ENCODE assay signal across 27 cellular contexts in genomic region chr2:223979730-223980396, GRCh38. TPM values are rescaled to one million over a fixed set of nuclear protein-coding genes. Genes with fewer than 3 reads are reported as not detected.
A peak's percentile ranks its signal among the peaks of the same experiment; 100 is the strongest.
DNase-seq lines count a peak whose midpoint lies in the region; ATAC-seq, FAIRE-seq and TF ChIP-seq lines count a peak whose summit lies in the region.
"Had no signal": no experiment of that assay in that cellular context is flagged by ENCODE, and none has a peak within 500 bp of the region (broad histone marks: within the 10 kb centered on the region; RNA-seq: fewer than 3 reads in every experiment).

No MANE protein-coding gene starts in this region.

- H3K27ac ChIP-seq in IMR-90 (ENCODE audit: insufficient read depth, low read length), result no peak overlapping the region
- no peak overlapping the region for H3K27ac ChIP-seq in GM12878 (ENCODE audit: control insufficient read depth, insufficient read depth)
- H3K27ac ChIP-seq in aorta (ENCODE audit: low read depth in 1 of 2, low read length in 2 of 2), result no peak overlapping the region
- no peak overlapping the region for H3K27ac ChIP-seq in testis
- H3K27ac ChIP-seq: adrenal gland, Peyer's patch, spleen had no signal

- H4K20me1 ChIP-seq in IMR-90 (ENCODE audit: insufficient read depth, low read length), result no peaks in the 10 kb centered on the region
- no peaks in the 10 kb centered on the region for H4K20me1 ChIP-seq in GM12878 (ENCODE audit: control insufficient read depth, insufficient read depth)

- H2BK20ac ChIP-seq in IMR-90 (ENCODE audit: low read depth, low read length), result no peak overlapping the region

- CTCF ChIA-PET in IMR-90 (lab: Yijun Ruan, JAX) (interaction anchor here (1.0 to 1.8 kb wide), 2 partner anchors 10 to 58 kb away, joined by 3 to 6 read pairs; no protein-coding TSS in a partner anchor), GM12878 (lab: Yijun Ruan, JAX) (interaction anchor here (0.5 to 3.6 kb wide), 5 partner anchors 9 to 376 kb away, joined by 3 to 30 read pairs (median 5); no protein-coding TSS in a partner anchor)

- no peaks in the 10 kb centered on the region for H3K79me1 ChIP-seq in IMR-90 (ENCODE audit: low read depth in 1 of 2, low read length in 2 of 2)

- peaks cover 17% of the 10 kb centered on the region for H3K36me3 ChIP-seq in IMR-90 (ENCODE audit: control insufficient read depth, insufficient read depth, low read length)
- no peaks in the 10 kb centered on the region for H3K36me3 ChIP-seq in GM12878 (ENCODE audit: control insufficient read depth in 2 of 2, insufficient read depth in 2 of 2, low read length in 1 of 2)
- H3K36me3 ChIP-seq in aorta (ENCODE audit: control insufficient read depth in 1 of 2, insufficient read depth in 2 of 2, low read length in 1 of 2), result no peaks in the 10 kb centered on the region
- no peaks in the 10 kb centered on the region for H3K36me3 ChIP-seq in testis (ENCODE audit: low read depth, missing control alignments)
- H3K36me3 ChIP-seq: adrenal gland, Peyer's patch had no signal

- no peak overlapping the region for H3K18ac ChIP-seq in IMR-90 (ENCODE audit: low read depth, low read length)

- TF ChIP-seq RAD21 in IMR-90 (IDR thresholded peaks at IDR 0.05; ENCODE audit: low read length) (no peak), GM12878 (IDR thresholded peaks at IDR 0.05; ENCODE audit: insufficient read depth, low read depth, low read length) (no peak)

- H3K56ac ChIP-seq in IMR-90 (ENCODE audit: extremely low read depth, insufficient read depth, low read length), result no peak overlapping the region

- H3K9ac ChIP-seq in IMR-90 (ENCODE audit: low read depth, low read length) (no peak overlapping the region), GM12878 (ENCODE audit: control insufficient read depth, insufficient read depth, low read length) (no peak overlapping the region)

- H2AK9ac ChIP-seq in IMR-90 (replicated peaks; ENCODE audit: low read depth, low read length, poor library complexity), result no peak overlapping the region

- H3K79me2 ChIP-seq in GM12878 (ENCODE audit: control insufficient read depth, insufficient read depth, low read length), result no peaks in the 10 kb centered on the region

- no peak overlapping the region for H2AK5ac ChIP-seq in IMR-90 (ENCODE audit: low read depth, low read length)

- no peak overlapping the region for H3K4ac ChIP-seq in IMR-90 (ENCODE audit: low read depth, low read length)

- H4K8ac ChIP-seq in IMR-90 (ENCODE audit: low read depth in 2 of 2, low read length in 2 of 2), result no peak overlapping the region

- no peak for TF ChIP-seq EP300 in GM12878 (IDR thresholded peaks at IDR 0.05; ENCODE audit: borderline replicate concordance in 1 of 2, control insufficient read depth in 1 of 2, low read depth in 2 of 2, low read length in 2 of 2)

- H3K4me2 ChIP-seq in IMR-90 (ENCODE audit: low read depth, low read length), result no peak overlapping the region
- no peak overlapping the region for H3K4me2 ChIP-seq in GM12878 (ENCODE audit: control insufficient read depth, insufficient read depth)

- ATAC-seq in GM18511 (IDR thresholded peaks at IDR 0.05; ENCODE audit: unreplicated experiment) (peak; percentile 55), IMR-90 (ENCODE audit: low read depth) (peak; percentile 78), GM12878 (no peak), sciatic nerve (peak; percentile 71), aorta (ENCODE audit: low FRiP score) (no peak)
- ATAC-seq: activated CD4-positive, alpha-beta T cell treated with anti-CD3 and anti-CD28 coated beads for 36 hours; activated CD8-positive, alpha-beta T cell treated with anti-CD3 and anti-CD28 coated beads for 36 hours; stimulated activated naive CD8-positive, alpha-beta T cell treated with anti-CD3 and anti-CD28 coated beads, Interleukin-15, amount 100 ng/mL, for 72 hours had no signal

- RAD21 ChIA-PET in GM12878 (lab: Charles Lee; ENCODE audit: unreplicated experiment), result interaction anchor here (2.9 kb wide), 1 partner anchor 10 kb away, joined by 9 read pairs; no protein-coding TSS in a partner anchor

- SMC1A ChIA-PET in GM12878 (lab: Charles Lee; ENCODE audit: uncharacterized antibody, unreplicated experiment), result interaction anchor here (1.0 to 1.9 kb wide), 4 partner anchors 10 to 304 kb away, joined by 3 to 15 read pairs (median 4); no protein-coding TSS in a partner anchor

- TF ChIP-seq POLR2A in IMR-90 (IDR thresholded peaks at IDR 0.05; ENCODE audit: low read depth, low read length) (no peak), GM12878 (IDR thresholded peaks at IDR 0.05; ENCODE audit: low read depth, low read length) (no peak), testis (IDR thresholded peaks at IDR 0.05) (no peak)

- H4K5ac ChIP-seq in IMR-90 (ENCODE audit: low read depth, low read length), result no peak overlapping the region

- BruUV-seq in IMR-90 (replicated peaks; lab: Mats Ljungman, UMichigan) (no TSS peak), GM12878 (replicated peaks; lab: Mats Ljungman, UMichigan) (no TSS peak)

- no peaks in the 10 kb centered on the region for H3K9me3 ChIP-seq in IMR-90 (ENCODE audit: control insufficient read depth, insufficient read depth, low read length)
- no peaks in the 10 kb centered on the region for H3K9me3 ChIP-seq in GM12878 (replicated peaks; ENCODE audit: control insufficient read depth, insufficient read depth, low read length)
- H3K9me3 ChIP-seq in aorta (ENCODE audit: control insufficient read depth, low read length), result no peaks in the 10 kb centered on the region
- H3K9me3 ChIP-seq in testis, result no peaks in the 10 kb centered on the region
- H3K9me3 ChIP-seq: adrenal gland, Peyer's patch, spleen had no signal

- H3K4me1 ChIP-seq in IMR-90 (ENCODE audit: control insufficient read depth, insufficient read depth, low read length), result no peaks in the 10 kb centered on the region
- no peaks in the 10 kb centered on the region for H3K4me1 ChIP-seq in GM12878 (ENCODE audit: control insufficient read depth, insufficient read depth, low read length)
- H3K4me1 ChIP-seq in aorta (ENCODE audit: control insufficient read depth in 1 of 2, insufficient read depth in 2 of 2, low read length in 2 of 2), result no peaks in the 10 kb centered on the region
- H3K4me1 ChIP-seq in testis, result no peaks in the 10 kb centered on the region
- H3K4me1 ChIP-seq: adrenal gland, Peyer's patch, spleen had no signal

- no peak overlapping the region for H3K23ac ChIP-seq in IMR-90 (ENCODE audit: low read depth, low read length)

- H3K14ac ChIP-seq in IMR-90 (replicated peaks; ENCODE audit: low read depth, low read length), result no peak overlapping the region

- no peak overlapping the region for H4K91ac ChIP-seq in IMR-90 (ENCODE audit: insufficient read depth, low read depth, low read length)

- no peaks in the 10 kb centered on the region for H3K27me3 ChIP-seq in IMR-90 (ENCODE audit: control insufficient read depth, insufficient read depth, low read length)
- H3K27me3 ChIP-seq in GM12878 (replicated peaks in 1 of 2; ENCODE audit: control insufficient read depth in 2 of 2, insufficient read depth in 2 of 2, low read length in 1 of 2), result no peaks in the 10 kb centered on the region; a peak in 2 of 4 replicates
- peaks cover 0 to 3% of the 10 kb centered on the region in 2 donors for H3K27me3 ChIP-seq in aorta (ENCODE audit: control insufficient read depth in 1 of 2, insufficient read depth in 2 of 2, low read length in 1 of 2)
- H3K27me3 ChIP-seq in testis, result no peaks in the 10 kb centered on the region
- H3K27me3 ChIP-seq: adrenal gland, Peyer's patch, spleen had no signal

- peaks cover 5% of the 10 kb centered on the region; the same call in 1 of the 2 replicates for H3K9me1 ChIP-seq in IMR-90 (ENCODE audit: insufficient read depth, low read length)

- no peak for FAIRE-seq in GM12878 (lab: Jason Lieb, UNC)
- FAIRE-seq: bronchial epithelial cell, colon, GM12892, urothelium cell line had no signal

- dilution Hi-C loops in IMR-90 (cut with HindIII; ENCODE audit: low sequenced_read_pairs, unreplicated experiment), result no loop called here

- POLR2A ChIA-PET in IMR-90 (lab: Charles Lee; ENCODE audit: unreplicated experiment) (no interaction called here), GM12878 (lab: Charles Lee) (no interaction called here)

- DNase-seq in IMR-90 (peak; percentile 33), GM12878 (ENCODE audit: low read depth, low spot score) (no peak), sciatic nerve (ENCODE audit: low spot score) (no peak), germinal center (ENCODE audit: low spot score) (no peak), aorta (no peak), testis (no peak)
- DNase-seq: ACHN; activated CD4-positive, alpha-beta T cell treated with anti-CD3 and anti-CD28 coated beads for 36 hours; activated CD8-positive, alpha-beta memory T cell treated with anti-CD3 and anti-CD28 coated beads, Interleukin-2, amount 50 U/mL, for 48 hours; activated CD8-positive, alpha-beta T cell treated with anti-CD3 and anti-CD28 coated beads for 36 hours; activated naive CD4-positive, alpha-beta T cell treated with anti-CD3 and anti-CD28 coated beads for 36 hours; adrenal gland; glutamatergic neuron; NCI-H1436; NCI-H2081 treated with DMSO at 0.1 percent for 48 hours; NCI-H226; NCI-H526 treated with DMSO at 0.1 percent for 48 hours; Peyer's patch; SHP77; spleen; stimulated activated CD8-positive, alpha-beta memory T cell treated with anti-CD3 and anti-CD28 coated beads, Interleukin-4, amount 100 ng/mL, for 48 hours; stimulated activated naive CD8-positive, alpha-beta T cell treated with anti-CD3 and anti-CD28 coated beads, Interleukin-15, amount 100 ng/mL, for 72 hours had no signal

- H3K4me3 ChIP-seq in IMR-90 (ENCODE audit: insufficient read depth, low read depth, low read length), result no peak overlapping the region
- H3K4me3 ChIP-seq in GM12878, result no peak overlapping the region
- H3K4me3 ChIP-seq in aorta (ENCODE audit: low read length in 2 of 2), result no peak overlapping the region
- H3K4me3 ChIP-seq in testis, result no peak overlapping the region
- H3K4me3 ChIP-seq: adrenal gland, Peyer's patch, spleen had no signal

- no peak overlapping the region for H2BK5ac ChIP-seq in IMR-90 (ENCODE audit: low read depth, low read length, poor library complexity, severe bottlenecking)

- no peak overlapping the region for H2BK15ac ChIP-seq in IMR-90 (ENCODE audit: low read depth, low read length)

- no CpG with 5 or more reads among the region's 2 CpGs for WGBS in IMR-90 (ENCODE audit: extremely low coverage in 2 of 2, insufficient read length in 1 of 2), 2 experiments
- WGBS in GM12878 (ENCODE audit: insufficient coverage, insufficient replicate concordance, low lambda C conversion rate, missing lambda C conversion rate), result 50% methylated on average over 2 of the region's 2 CpGs
- WGBS in aorta, 2 donors, result 90% methylated on average over 2 of the region's 2 CpGs
- WGBS in testis, 2 donors, result 85 to 93% methylated on average over 2 of the region's 2 CpGs

- no peak for TF ChIP-seq CTCF in IMR-90 (conservative IDR thresholded peaks at IDR 0.05; ENCODE audit: low read depth, low read length)
- no peak for TF ChIP-seq CTCF in GM12878 (IDR thresholded peaks at IDR 0.05 in 2 of 3, conservative IDR thresholded peaks at IDR 0.05 in 1 of 3; ENCODE audit: control insufficient read depth in 2 of 3, extremely low read depth in 1 of 3, insufficient read depth in 1 of 3, low read depth in 3 of 3, low read length in 3 of 3)
- no peak for TF ChIP-seq CTCF in testis (IDR thresholded peaks at IDR 0.05)

- in situ Hi-C loops in IMR-90 (cut with MboI; ENCODE audit: low sequenced_read_pairs), result loop anchor here (10.0 kb wide), 1 partner anchor 665 kb away; no protein-coding TSS in a partner anchor
- in situ Hi-C loops in GM12878 (cut with MboI), result loop anchor here (25.0 kb wide), 1 partner anchor 657 kb away; no protein-coding TSS in a partner anchor

- intact Hi-C loops in IMR-90 (cut with micrococcal nuclease) (no loop called here), GM12878 (cut with micrococcal nuclease; ENCODE audit: unreplicated experiment) (loop anchor here (10.0 kb wide), 2 partner anchors 665 to 795 kb away; no protein-coding TSS in a partner anchor), sciatic nerve (cut with DNase I) (no loop called here), aorta (cut with DNase I) (no loop called here), testis (cut with DNase I; ENCODE audit: low total_unique reads) (no loop called here)

- no peak overlapping the region for H2BK120ac ChIP-seq in IMR-90 (ENCODE audit: low read depth, low read length)

- no peak overlapping the region for H2AFZ ChIP-seq in IMR-90 (replicated peaks; ENCODE audit: low read length, poor library complexity)
- no peak overlapping the region for H2AFZ ChIP-seq in GM12878 (ENCODE audit: control insufficient read depth, low read depth, low read length)

RNA-seq across cellular contexts. Expression of gene MRPL44, which starts 22.6 kb away (rescaled TPM):
- total RNA-seq in IMR-90 (2012; rRNA removed) (20.1 and 30.3 TPM in 2 replicates), GM12878 (2014; rRNA removed) (39.5 and 43.2 TPM in 2 replicates), GM12878 (2014; rRNA removed; fragmentation: Illumina TruSeq; extraction: Trizol) (39.8 and 44.3 TPM in 2 replicates), GM12878 (2021) (28.9 and 30.6 TPM in 2 replicates), sciatic nerve (14.5 TPM), aorta (10 to 100 TPM; 11.6 to 13.5 TPM), testis (10 to 100 TPM; 36.6 to 39.4 TPM)
- polyA plus RNA-seq in IMR-90 (2012; rRNA removed) (13.9 and 18.6 TPM in 2 replicates), GM12878 (2011; rRNA removed) (29.7 and 36.8 TPM in 2 replicates), GM12878 (2014; fragmentation: Illumina TruSeq; extraction: Trizol) (38.7 and 40.9 TPM in 2 replicates), GM12878 (2014; fragmentation: Nextera tagmentation; extraction: Ambion mirVana) (10 to 100 TPM; 18.3 to 22.0 TPM), GM12878 (2014; rRNA removed) (34.6 and 36.2 TPM in 2 replicates), GM12878 (2016; fragmentation: Nextera tagmentation; extraction: Ambion mirVana) (10 to 100 TPM; 39.9 to 42.6 TPM), aorta (10 to 100 TPM; 13.7 to 14.4 TPM), testis (ENCODE audit: insufficient read depth, low read depth, low replicate concordance) (37.4 TPM)
- 6.0 and 8.4 TPM in 2 replicates for polyA plus RNA-seq in IMR-90 (2012; cell fraction: cytosol; rRNA removed)
- polyA plus RNA-seq in IMR-90 (2012; cell fraction: nucleus; rRNA removed; ENCODE audit: low replicate concordance), result 2.0 and 6.5 TPM in 2 replicates
- total RNA-seq in GM12878 (2013; cell fraction: nucleolus; rRNA removed), result 10.5 and 11.2 TPM in 2 replicates
- polyA plus RNA-seq in GM12878 (2011; ENCODE audit: low read depth), result 28.9 TPM
- polyA plus RNA-seq in GM12878 (2011; cell fraction: cytosol; rRNA removed), result 25.2 and 28.7 TPM in 2 replicates
- 8.0 and 12.3 TPM in 2 replicates for polyA plus RNA-seq in GM12878 (2011; cell fraction: nucleus; rRNA removed)
- polyA plus RNA-seq in GM12878 (2012), result 23.1 and 30.3 TPM in 2 replicates
- 6.9 and 9.1 TPM in 2 replicates for polyA minus RNA-seq in GM12878 (2011; rRNA and poly(A)+ RNA removed)
- 7.7 and 13.1 TPM in 2 replicates for polyA minus RNA-seq in GM12878 (2011; cell fraction: cytosol; rRNA and poly(A)+ RNA removed)
- polyA minus RNA-seq in GM12878 (2011; cell fraction: nucleus; rRNA and poly(A)+ RNA removed), result 5.2 and 7.7 TPM in 2 replicates

RNA-seq across cellular contexts. Expression of gene WDFY1, which starts 34.7 kb away (rescaled TPM):
- total RNA-seq in IMR-90 (2012; rRNA removed) (93.6 and 115 TPM in 2 replicates), GM12878 (2014; rRNA removed) (16.7 and 17.0 TPM in 2 replicates), GM12878 (2014; rRNA removed; fragmentation: Illumina TruSeq; extraction: Trizol) (13.2 and 14.3 TPM in 2 replicates), GM12878 (2021) (10.5 and 10.9 TPM in 2 replicates), sciatic nerve (48.6 TPM), aorta (10 to 100 TPM; 51.1 to 56.5 TPM), testis (10 to 100 TPM; 49.4 to 62.9 TPM)
- polyA plus RNA-seq in IMR-90 (2012; rRNA removed) (29.5 and 35.6 TPM in 2 replicates), GM12878 (2011; rRNA removed) (28.1 and 36.3 TPM in 2 replicates), GM12878 (2014; fragmentation: Illumina TruSeq; extraction: Trizol) (11.9 and 14.3 TPM in 2 replicates), GM12878 (2014; fragmentation: Nextera tagmentation; extraction: Ambion mirVana) (1 to 10 TPM; 2.9 to 4.6 TPM), GM12878 (2014; rRNA removed) (9.8 and 11.1 TPM in 2 replicates), GM12878 (2016; fragmentation: Nextera tagmentation; extraction: Ambion mirVana) (10 to 100 TPM; 20.3 to 22.0 TPM), aorta (10 to 100 TPM; 17.4 to 23.1 TPM), testis (ENCODE audit: insufficient read depth, low read depth, low replicate concordance) (29.5 TPM)
- polyA plus RNA-seq in IMR-90 (2012; cell fraction: cytosol; rRNA removed), result 11.5 and 21.4 TPM in 2 replicates
- polyA plus RNA-seq in IMR-90 (2012; cell fraction: nucleus; rRNA removed; ENCODE audit: low replicate concordance), result 77.1 and 110 TPM in 2 replicates
- 74.7 and 94.2 TPM in 2 replicates for total RNA-seq in GM12878 (2013; cell fraction: nucleolus; rRNA removed)
- polyA plus RNA-seq in GM12878 (2011; ENCODE audit: low read depth), result 23.3 TPM
- polyA plus RNA-seq in GM12878 (2011; cell fraction: cytosol; rRNA removed), result 19.1 and 23.9 TPM in 2 replicates
- polyA plus RNA-seq in GM12878 (2011; cell fraction: nucleus; rRNA removed), result 37.0 and 38.2 TPM in 2 replicates
- polyA plus RNA-seq in GM12878 (2012), result 31.3 and 31.7 TPM in 2 replicates
- 91.4 and 121 TPM in 2 replicates for polyA minus RNA-seq in GM12878 (2011; rRNA and poly(A)+ RNA removed)
- 10.2 and 11.4 TPM in 2 replicates for polyA minus RNA-seq in GM12878 (2011; cell fraction: cytosol; rRNA and poly(A)+ RNA removed)
- 36.8 and 53.6 TPM in 2 replicates for polyA minus RNA-seq in GM12878 (2011; cell fraction: nucleus; rRNA and poly(A)+ RNA removed)

RNA-seq across cellular contexts. Expression of gene SERPINE2, which starts 59.2 kb away (rescaled TPM):
- total RNA-seq in IMR-90 (2012; rRNA removed) (21.1 and 24.0 TPM in 2 replicates), GM12878 (2014; rRNA removed) (0.22 and 0.40 TPM in 2 replicates), GM12878 (2014; rRNA removed; fragmentation: Illumina TruSeq; extraction: Trizol) (0.22 and 0.32 TPM in 2 replicates), GM12878 (2021) (0.92 and 1.0 TPM in 2 replicates), sciatic nerve (61.3 TPM), aorta (100 to 1,000 TPM; 183 to 222 TPM), testis (100 to 1,000 TPM; 145 to 220 TPM)
- polyA plus RNA-seq in IMR-90 (2012; rRNA removed) (62.7 and 109 TPM in 2 replicates), GM12878 (2011; rRNA removed) (0.10 and 0.18 TPM in 2 replicates), GM12878 (2014; fragmentation: Illumina TruSeq; extraction: Trizol) (0.62 and 1.5 TPM in 2 replicates), GM12878 (2014; fragmentation: Nextera tagmentation; extraction: Ambion mirVana) (under 1 TPM; 0.24 to 0.39 TPM), GM12878 (2014; rRNA removed) (0.26 and 0.30 TPM in 2 replicates), GM12878 (2016; fragmentation: Nextera tagmentation; extraction: Ambion mirVana) (1 to 10 TPM; 1.3 to 1.7 TPM), aorta (10 to 100 TPM; 11.7 to 12.3 TPM), testis (ENCODE audit: insufficient read depth, low read depth, low replicate concordance) (145 TPM)
- polyA plus RNA-seq in IMR-90 (2012; cell fraction: cytosol; rRNA removed), result 29.0 and 40.8 TPM in 2 replicates
- polyA plus RNA-seq in IMR-90 (2012; cell fraction: nucleus; rRNA removed; ENCODE audit: low replicate concordance), result 31.5 and 36.1 TPM in 2 replicates
- 0.52 TPM in 1 of 2 replicates, not detected in the other for total RNA-seq in GM12878 (2013; cell fraction: nucleolus; rRNA removed)
- 0.41 TPM for polyA plus RNA-seq in GM12878 (2011; ENCODE audit: low read depth)
- 0.10 and 0.16 TPM in 2 replicates for polyA plus RNA-seq in GM12878 (2011; cell fraction: cytosol; rRNA removed)
- polyA plus RNA-seq in GM12878 (2011; cell fraction: nucleus; rRNA removed), result 0.25 and 0.43 TPM in 2 replicates
- polyA plus RNA-seq in GM12878 (2012), result 0.26 and 0.60 TPM in 2 replicates
- 0.15 TPM in 1 of 2 replicates, not detected in the other for polyA minus RNA-seq in GM12878 (2011; rRNA and poly(A)+ RNA removed)
- polyA minus RNA-seq in GM12878 (2011; cell fraction: cytosol; rRNA and poly(A)+ RNA removed), result not detected in 2 replicates
- polyA minus RNA-seq in GM12878 (2011; cell fraction: nucleus; rRNA and poly(A)+ RNA removed), result under 0.01 TPM in 1 of 2 replicates, not detected in the other

Comparison
In these comparisons a context has a peak if more than half of its experiments do, and no peak if none do; other contexts are left out.
1. ATAC-seq: peak in GM18511 (single experiment), IMR-90 (single experiment) and sciatic nerve (single experiment); none in GM12878 (single experiment) and aorta (single experiment).
2. RNA of gene SERPINE2, which starts 59.2 kb away (total RNA-seq): 183 to 222 TPM in aorta, 145 to 220 TPM in testis, 61.3 TPM in sciatic nerve (single experiment) and 21.1 to 24.0 TPM in IMR-90; 0.22 to 1.0 TPM in GM12878; every median in the first group is over 10 times any median in the second.